8 cellular contexts compared by ENCODE assay signal in the genomic region with DNA sequence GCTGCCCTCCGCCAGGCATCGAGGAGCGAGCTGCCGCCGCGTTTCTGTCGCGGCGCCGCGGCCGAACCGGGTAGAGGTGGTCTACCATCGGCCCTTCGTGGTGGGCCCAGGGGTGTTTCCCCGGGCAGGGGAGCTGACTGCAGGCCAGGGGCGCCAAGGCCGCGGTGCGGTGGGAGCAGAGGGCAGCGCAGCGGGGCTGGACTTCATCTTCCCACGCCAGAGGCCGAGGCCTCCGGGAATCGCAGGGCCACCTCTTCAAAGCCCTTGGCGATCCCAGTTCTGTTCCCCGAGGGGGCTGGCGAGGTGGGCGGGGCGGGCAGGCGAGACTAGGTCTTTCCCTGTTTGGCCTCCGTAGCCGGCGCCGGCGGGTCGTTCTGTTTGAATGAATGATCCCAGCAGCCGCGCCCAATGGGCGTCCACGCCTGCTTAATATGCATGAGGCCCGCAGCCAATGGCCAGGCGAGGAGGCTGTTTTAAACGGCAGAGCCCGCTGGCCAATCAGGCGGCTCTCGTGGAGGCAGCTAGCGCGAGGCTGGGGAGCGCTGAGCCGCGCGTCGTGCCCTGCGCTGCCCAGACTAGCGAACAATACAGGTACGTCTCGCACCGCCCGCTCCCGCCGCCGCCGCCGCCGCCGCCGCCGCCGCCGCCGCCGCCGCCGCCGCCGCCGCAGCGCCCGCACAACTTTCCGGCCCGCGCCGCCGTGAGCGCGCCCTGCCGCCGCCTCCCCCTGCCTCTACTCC. TPM values are rescaled to one million over a fixed set of nuclear protein-coding genes. Genes with fewer than 3 reads are reported as not detected.
DNase-seq lines count a peak whose midpoint lies in the region; ATAC-seq and TF ChIP-seq lines count a peak whose summit lies in the region.

A gene (plus strand): TSS at position 550 of the 740 bp plus-strand sequence. CDS start 2,265 bp downstream, outside the sequence.

- ATAC-seq in HG03439 (IDR thresholded peaks at IDR 0.05; ENCODE audit: unreplicated experiment), result peak; percentile 94
- peak; percentile 99 for ATAC-seq in activated CD4-positive, alpha-beta T cell treated with anti-CD3 and anti-CD28 coated beads for 36 hours

- peaks cover 4% of the 10 kb centered on the region for H3K4me1 Mint-ChIP-seq in activated CD4-positive, alpha-beta T cell treated with anti-CD3 and anti-CD28 coated beads for 36 hours

- H3K9me3 Mint-ChIP-seq in activated CD4-positive, alpha-beta T cell treated with anti-CD3 and anti-CD28 coated beads for 36 hours (ENCODE audit: low read depth), result no peaks in the 10 kb centered on the region

- H3K36me3 Mint-ChIP-seq in activated CD4-positive, alpha-beta T cell treated with anti-CD3 and anti-CD28 coated beads for 36 hours (ENCODE audit: low read depth), result peaks cover 11% of the 10 kb centered on the region

- peak within 1 kb of the TSS; percentile 38 to 43 for H3K9ac ChIP-seq in colonic mucosa (ENCODE audit: low read depth in 2 of 2, low read length in 2 of 2)

- TF ChIP-seq CTCF in BE2C (IDR thresholded peaks at IDR 0.05; ENCODE audit: low read depth, low read length), result no peak
- TF ChIP-seq CTCF in colonic mucosa (IDR thresholded peaks at IDR 0.05), result no peak

- DNase-seq in BE2C, result peak; percentile 92
- DNase-seq in GM19238 (ENCODE audit: insufficient read length, low spot score), result peak; percentile 86
- DNase-seq in NCI-H510A (lab: John Stamatoyannopoulos, UW), result peak; percentile 97
- DNase-seq in activated CD4-positive, alpha-beta T cell treated with anti-CD3 and anti-CD28 coated beads for 36 hours, result peak; percentile 91
- peak; percentile 89 for DNase-seq in colonic mucosa
- peak; percentile 97 for DNase-seq in left kidney (ENCODE audit: low read depth, low spot score)
- peak; percentile 77 to 82 for DNase-seq in stimulated activated CD4-positive, alpha-beta T cell treated with anti-CD3 and anti-CD28 coated beads, Interleukin-2, amount 100 ng/mL, for 24 hours

- no peak within 1 kb of the TSS for H3K27ac Mint-ChIP-seq in activated CD4-positive, alpha-beta T cell treated with anti-CD3 and anti-CD28 coated beads for 36 hours

- POLR2A ChIA-PET in activated CD4-positive, alpha-beta T cell treated with anti-CD3 and anti-CD28 coated beads for 36 hours (lab: Charles Lee), result no interaction called here

- H3K36me3 ChIP-seq in BE2C (peaks cover 5% of the 10 kb centered on the region; the same call in 1 of the 2 replicates), colonic mucosa (no peaks in the 10 kb centered on the region)

- H3K9me3 ChIP-seq in BE2C (no peaks in the 10 kb centered on the region), colonic mucosa (no peaks in the 10 kb centered on the region)

- H3K27me3 Mint-ChIP-seq in activated CD4-positive, alpha-beta T cell treated with anti-CD3 and anti-CD28 coated beads for 36 hours, result peaks cover 16% of the 10 kb centered on the region

- H3K4me3 Mint-ChIP-seq in activated CD4-positive, alpha-beta T cell treated with anti-CD3 and anti-CD28 coated beads for 36 hours, result peak within 1 kb of the TSS; percentile 66

- H3K4me1 ChIP-seq in BE2C (no peaks in the 10 kb centered on the region), colonic mucosa (no peaks in the 10 kb centered on the region)

- CTCF ChIA-PET in activated CD4-positive, alpha-beta T cell treated with anti-CD3 and anti-CD28 coated beads for 36 hours (lab: Charles Lee), result interaction anchor here (1.8 kb wide), 1 partner anchor 210 kb away, joined by 6 read pairs; no protein-coding TSS in a partner anchor

- intact Hi-C loops in activated CD4-positive, alpha-beta T cell treated with anti-CD3 and anti-CD28 coated beads for 36 hours (cut with DNase I, micrococcal nuclease), result loop anchor here (1.0 to 10.0 kb wide), 8 partner anchors 84 to 414 kb away; a partner anchor contains a TSS
- intact Hi-C loops in colonic mucosa (cut with DNase I), result no loop called here

- H3K27me3 ChIP-seq in BE2C (no peaks in the 10 kb centered on the region), colonic mucosa (no peaks in the 10 kb centered on the region)

- H3K4me3 ChIP-seq in BE2C (ENCODE audit: low read depth, low read length) (peak within 1 kb of the TSS; percentile 60), colonic mucosa (peak within 1 kb of the TSS; percentile 42)

- H3K27ac ChIP-seq in colonic mucosa, result peak within 1 kb of the TSS; percentile 61

RNA-seq across cellular contexts. Expression of the gene that starts here (rescaled TPM):
- polyA plus RNA-seq in BE2C (2012; ENCODE audit: insufficient read depth, insufficient read length, low read depth), result 21.7 TPM
- total RNA-seq in activated CD4-positive, alpha-beta T cell treated with anti-CD3 and anti-CD28 coated beads for 36 hours, result 10 to 100 TPM; 26.5 to 29.3 TPM
- total RNA-seq in colonic mucosa, result 10 to 100 TPM; 42.0 to 59.0 TPM

Comparison
In these comparisons a context has a peak if more than half of its experiments do, and no peak if none do; other contexts are left out.
1. Peak in every context shown above with its lines: DNase-seq, ATAC-seq, H3K4me3 ChIP-seq and H3K27ac ChIP-seq.